Comparison of ENCODE assay signal across 7 cellular contexts in genomic region chr20:19969507-19970255, GRCh38.
"Had no signal": no experiment of that assay in that cellular context is flagged by ENCODE, and none has a peak within 500 bp of the region (broad histone marks: within the 10 kb centered on the region; RNA-seq: fewer than 3 reads in every experiment).

No MANE protein-coding gene starts in this region.

- ATAC-seq: activated naive CD8-positive, alpha-beta T cell treated with anti-CD3 and anti-CD28 coated beads, Interleukin-2, amount 50 U/mL, for 24 hours had no signal

- H3K27me3 Mint-ChIP-seq: activated CD4-positive, alpha-beta memory T cell treated with anti-CD3 and anti-CD28 coated beads, Interleukin-2, amount 10 ng/mL, durations not matched to agents 7 days and 5 days; activated naive CD8-positive, alpha-beta T cell treated with anti-CD3 and anti-CD28 coated beads, Interleukin-2, amount 50 U/mL, for 24 hours; stimulated activated naive CD8-positive, alpha-beta T cell treated with anti-CD3 and anti-CD28 coated beads, Interleukin-15, Interleukin-2, amounts not matched to agents 100 ng/mL and 50 ng/mL, for 24 hours had no signal

- H3K27ac Mint-ChIP-seq: activated CD4-positive, alpha-beta memory T cell treated with anti-CD3 and anti-CD28 coated beads, Interleukin-2, amount 10 ng/mL, durations not matched to agents 7 days and 5 days; activated naive CD8-positive, alpha-beta T cell treated with anti-CD3 and anti-CD28 coated beads, Interleukin-2, amount 50 U/mL, for 24 hours; stimulated activated naive CD8-positive, alpha-beta T cell treated with anti-CD3 and anti-CD28 coated beads, Interleukin-15, Interleukin-2, amounts not matched to agents 100 ng/mL and 50 ng/mL, for 24 hours had no signal

- H3K4me3 Mint-ChIP-seq: activated CD4-positive, alpha-beta memory T cell treated with anti-CD3 and anti-CD28 coated beads, Interleukin-2, amount 10 ng/mL, durations not matched to agents 7 days and 5 days; activated naive CD8-positive, alpha-beta T cell treated with anti-CD3 and anti-CD28 coated beads, Interleukin-2, amount 50 U/mL, for 24 hours; stimulated activated naive CD8-positive, alpha-beta T cell treated with anti-CD3 and anti-CD28 coated beads, Interleukin-15, Interleukin-2, amounts not matched to agents 100 ng/mL and 50 ng/mL, for 24 hours had no signal

- H3K9me3 Mint-ChIP-seq: activated CD4-positive, alpha-beta memory T cell treated with anti-CD3 and anti-CD28 coated beads, Interleukin-2, amount 10 ng/mL, durations not matched to agents 7 days and 5 days; activated naive CD8-positive, alpha-beta T cell treated with anti-CD3 and anti-CD28 coated beads, Interleukin-2, amount 50 U/mL, for 24 hours; stimulated activated naive CD8-positive, alpha-beta T cell treated with anti-CD3 and anti-CD28 coated beads, Interleukin-15, Interleukin-2, amounts not matched to agents 100 ng/mL and 50 ng/mL, for 24 hours had no signal

- DNase-seq: activated CD4-positive, alpha-beta memory T cell treated with anti-CD3 and anti-CD28 coated beads, Interleukin-2, amount 10 ng/mL, durations not matched to agents 7 days and 5 days; activated gamma-delta T cell treated with Interleukin-2 at 50 U/mL for 16 hours; activated naive CD8-positive, alpha-beta T cell treated with anti-CD3 and anti-CD28 coated beads, Interleukin-2, amount 50 U/mL, for 24 hours; activated T-cell treated with anti-CD3 and anti-CD28 coated beads, Interleukin-2, amount 50 U/mL, for 48 hours; stimulated activated CD4-positive, alpha-beta T cell treated with anti-CD3 and anti-CD28 coated beads, Interleukin-4, amount 100 ng/mL, for 1 hour; T-helper 9 cell had no signal
